ENCODE assay signal across 8 cellular contexts in the genomic region with DNA sequence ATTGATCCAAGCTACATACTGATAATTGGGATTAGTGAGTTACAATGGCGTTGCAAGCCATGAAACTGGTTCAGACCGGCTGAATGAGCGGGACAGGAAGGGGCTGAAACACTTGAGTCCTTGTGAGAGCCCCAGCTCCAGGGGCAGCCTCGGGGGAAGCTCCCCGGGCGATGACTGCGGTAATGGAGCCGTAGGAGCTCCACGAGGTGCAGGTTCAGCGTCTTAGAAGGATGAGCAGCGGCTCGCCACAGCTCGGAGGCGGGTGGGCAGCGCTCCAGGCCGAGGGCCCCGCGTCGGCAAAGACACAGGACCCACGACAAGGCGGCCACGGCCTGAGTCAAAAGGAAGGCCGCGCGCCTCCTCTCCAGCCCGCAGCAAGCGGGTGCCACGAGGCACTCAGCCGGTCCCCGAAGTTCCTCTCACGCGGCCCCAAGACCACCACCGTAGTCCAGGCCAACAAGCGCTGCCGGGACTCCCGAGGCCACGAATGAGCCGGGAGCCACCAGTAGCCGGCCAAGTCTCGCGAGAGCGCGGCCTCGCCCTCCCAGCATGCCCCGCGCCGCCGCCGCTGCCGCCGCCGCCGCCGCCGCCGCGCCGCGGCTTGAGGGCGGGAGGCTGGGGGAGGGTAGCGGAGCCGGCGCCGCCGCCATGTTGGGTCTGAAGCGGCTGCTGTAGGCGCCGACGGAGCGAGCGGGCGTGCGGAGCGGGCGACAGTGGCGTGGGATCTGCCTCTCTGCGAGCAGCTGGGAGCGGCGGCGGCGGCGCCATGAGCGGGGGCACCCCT. TPM values are rescaled to one million over a fixed set of nuclear protein-coding genes. Genes with fewer than 3 reads are reported as not detected.
DNase-seq lines count a peak whose midpoint lies in the region; ATAC-seq and TF ChIP-seq lines count a peak whose summit lies in the region.

A gene (plus strand): TSS at position 628 of the 784 bp plus-strand sequence. CDS start 139 bp downstream, at position 767.

- peak; percentile 88 for DNase-seq in Caki2 (ENCODE audit: low read depth)
- peak; percentile 93 for DNase-seq in OCI-LY7 (ENCODE audit: low spot score)
- peak; percentile 80 for DNase-seq in activated T-cell treated with anti-CD3 and anti-CD28 coated beads for 4 hours
- peak; percentile 44 for DNase-seq in epithelial cell of prostate (ENCODE audit: low read depth, low spot score)
- peak; percentile 94 for DNase-seq in mucosa of gallbladder (ENCODE audit: low spot score)
- DNase-seq in stimulated activated CD8-positive, alpha-beta memory T cell treated with anti-CD3 and anti-CD28 coated beads, Interleukin-4, amount 100 ng/mL, for 24 hours (ENCODE audit: low read depth), result peak; percentile 82

- TSS peak; percentile 95 for BruUV-seq in OCI-LY7 (replicated peaks; lab: Mats Ljungman, UMichigan)

- H3K36me3 ChIP-seq in HUES6 (ENCODE audit: control insufficient read depth, insufficient read depth, low read length) (peaks cover 10% of the 10 kb centered on the region; the same call in 1 of the 2 replicates), OCI-LY7 (ENCODE audit: insufficient read depth, low read length) (peaks cover 39% of the 10 kb centered on the region)

- peak; percentile 68 for ATAC-seq in GM21390 (IDR thresholded peaks at IDR 0.05; ENCODE audit: unreplicated experiment)

- H3K4me2 ChIP-seq in OCI-LY7 (ENCODE audit: low read length), result peak within 1 kb of the TSS; percentile 75

- H3K27me3 ChIP-seq in HUES6 (ENCODE audit: control insufficient read depth, insufficient read depth, low read length), result no peaks in the 10 kb centered on the region

- H3K4me1 ChIP-seq in HUES6 (ENCODE audit: control insufficient read depth, insufficient read depth, low read length) (peaks cover 16% of the 10 kb centered on the region), OCI-LY7 (ENCODE audit: insufficient read depth, low read length, poor library complexity, severe bottlenecking) (peaks cover 50% of the 10 kb centered on the region)

- H3K9me3 ChIP-seq in HUES6 (ENCODE audit: control insufficient read depth, insufficient read depth, low read depth, low read length) (no peaks in the 10 kb centered on the region), OCI-LY7 (ENCODE audit: low read length) (no peaks in the 10 kb centered on the region; the same call in 1 of the 2 replicates)

- CTCF ChIA-PET in OCI-LY7 (lab: Charles Lee; ENCODE audit: unreplicated experiment), result interaction anchor here (0.5 kb wide), 1 partner anchor 827 kb away, joined by 3 read pairs; no protein-coding TSS in a partner anchor

- intact Hi-C loops in OCI-LY7 (cut with micrococcal nuclease; ENCODE audit: unreplicated experiment), result no loop called here

- in situ Hi-C loops in Caki2 (cut with HindIII; ENCODE audit: low pct_unique_long_range_greater_than_20kb, low sequenced_read_pairs), result no loop called here

- H3K27ac ChIP-seq in HUES6 (ENCODE audit: low read depth, low read length) (peak within 1 kb of the TSS; percentile 100), OCI-LY7 (ENCODE audit: low read depth, low read length, poor library complexity, severe bottlenecking) (peak within 1 kb of the TSS; percentile 91), epithelial cell of prostate (peak within 1 kb of the TSS; percentile 96)

- TF ChIP-seq CTCF in OCI-LY7 (conservative IDR thresholded peaks at IDR 0.05; ENCODE audit: low read length), result no peak

- H3K79me2 ChIP-seq in OCI-LY7 (ENCODE audit: insufficient read depth, low read depth, low read length), result peaks cover 53% of the 10 kb centered on the region

- peak within 1 kb of the TSS; percentile 99 for H3K9ac ChIP-seq in HUES6 (ENCODE audit: low read length)

- H2AFZ ChIP-seq in OCI-LY7 (ENCODE audit: low read length), result peak within 1 kb of the TSS; percentile 73; the same call in 1 of the 2 replicates

- H3K4me3 ChIP-seq in HUES6 (ENCODE audit: low read depth, low read length) (peak within 1 kb of the TSS; percentile 100), OCI-LY7 (ENCODE audit: low read depth, low read length, poor library complexity, severe bottlenecking) (peak within 1 kb of the TSS; percentile 88)

- POLR2A ChIA-PET in OCI-LY7 (lab: Charles Lee), result interaction anchor here (0.6 to 5.0 kb wide), 5 partner anchors 17 to 798 kb away, joined by 3 to 26 read pairs (median 3); no protein-coding TSS in a partner anchor

- H3K9me2 ChIP-seq in OCI-LY7 (ENCODE audit: insufficient read depth, low read length), result no peaks in the 10 kb centered on the region

- peaks cover 25% of the 10 kb centered on the region for H4K20me1 ChIP-seq in OCI-LY7 (ENCODE audit: insufficient read depth, low read length)

RNA-seq across cellular contexts. Expression of the gene that starts here (rescaled TPM):
- total RNA-seq in Caki2 (2014; rRNA removed; shearing (Covaris generic); ENCODE audit: low replicate concordance), result 64.3 and 127 TPM in 2 replicates
- total RNA-seq in OCI-LY7 (2014; rRNA removed; shearing (Covaris generic)), result 151 and 182 TPM in 2 replicates
- total RNA-seq in OCI-LY7 (2022), result 189 and 234 TPM in 2 replicates
- total RNA-seq in mucosa of gallbladder, result 91.3 TPM

Comparison
In these comparisons a context has a peak if more than half of its experiments do, and no peak if none do; other contexts are left out.
1. Peak in every context shown above with its lines: DNase-seq, ATAC-seq, H3K4me3 ChIP-seq and H3K27ac ChIP-seq.
2. DNase-seq: peak in every context shown above with its lines; median percentile 94 in mucosa of gallbladder; 93 in OCI-LY7; 88 in Caki2; 82 in stimulated activated CD8-positive, alpha-beta memory T cell treated with anti-CD3 and anti-CD28 coated beads, Interleukin-4, amount 100 ng/mL, for 24 hours; 80 in activated T-cell treated with anti-CD3 and anti-CD28 coated beads for 4 hours; 44 in epithelial cell of prostate.